Comparison of ENCODE assay signal across 2 cellular contexts in the genomic region with DNA sequence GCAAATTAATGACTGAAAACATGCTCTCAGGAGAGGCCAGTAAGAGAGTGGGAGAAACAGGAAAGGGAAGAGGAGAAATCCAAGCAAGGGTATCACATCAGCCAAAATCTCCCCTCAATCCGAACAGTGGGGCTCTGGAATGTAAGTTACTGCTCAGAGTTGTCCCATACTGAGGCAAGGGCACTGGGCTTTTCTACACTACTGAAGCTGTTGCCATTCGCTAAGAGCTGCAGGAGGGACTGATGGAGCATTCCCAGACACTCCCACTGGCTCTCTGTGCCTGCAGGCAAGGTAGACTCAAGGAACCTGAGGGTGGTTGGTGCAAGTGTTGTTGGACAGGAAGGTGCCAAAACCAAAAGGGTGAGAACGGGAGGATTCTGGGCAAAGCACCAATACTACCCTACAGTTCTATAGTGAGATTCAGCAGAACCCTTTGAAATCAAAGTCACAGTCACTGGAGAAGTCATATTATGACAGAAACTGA.
TF ChIP-seq lines count a peak whose summit lies in the region.

No MANE protein-coding gene starts in this region.

TF ChIP-seq in GM23338, 12 proteins besides CTCF, POLR2A, EP300 and RAD21 (continued from another document):
- TF ChIP-seq, protein P1, sequence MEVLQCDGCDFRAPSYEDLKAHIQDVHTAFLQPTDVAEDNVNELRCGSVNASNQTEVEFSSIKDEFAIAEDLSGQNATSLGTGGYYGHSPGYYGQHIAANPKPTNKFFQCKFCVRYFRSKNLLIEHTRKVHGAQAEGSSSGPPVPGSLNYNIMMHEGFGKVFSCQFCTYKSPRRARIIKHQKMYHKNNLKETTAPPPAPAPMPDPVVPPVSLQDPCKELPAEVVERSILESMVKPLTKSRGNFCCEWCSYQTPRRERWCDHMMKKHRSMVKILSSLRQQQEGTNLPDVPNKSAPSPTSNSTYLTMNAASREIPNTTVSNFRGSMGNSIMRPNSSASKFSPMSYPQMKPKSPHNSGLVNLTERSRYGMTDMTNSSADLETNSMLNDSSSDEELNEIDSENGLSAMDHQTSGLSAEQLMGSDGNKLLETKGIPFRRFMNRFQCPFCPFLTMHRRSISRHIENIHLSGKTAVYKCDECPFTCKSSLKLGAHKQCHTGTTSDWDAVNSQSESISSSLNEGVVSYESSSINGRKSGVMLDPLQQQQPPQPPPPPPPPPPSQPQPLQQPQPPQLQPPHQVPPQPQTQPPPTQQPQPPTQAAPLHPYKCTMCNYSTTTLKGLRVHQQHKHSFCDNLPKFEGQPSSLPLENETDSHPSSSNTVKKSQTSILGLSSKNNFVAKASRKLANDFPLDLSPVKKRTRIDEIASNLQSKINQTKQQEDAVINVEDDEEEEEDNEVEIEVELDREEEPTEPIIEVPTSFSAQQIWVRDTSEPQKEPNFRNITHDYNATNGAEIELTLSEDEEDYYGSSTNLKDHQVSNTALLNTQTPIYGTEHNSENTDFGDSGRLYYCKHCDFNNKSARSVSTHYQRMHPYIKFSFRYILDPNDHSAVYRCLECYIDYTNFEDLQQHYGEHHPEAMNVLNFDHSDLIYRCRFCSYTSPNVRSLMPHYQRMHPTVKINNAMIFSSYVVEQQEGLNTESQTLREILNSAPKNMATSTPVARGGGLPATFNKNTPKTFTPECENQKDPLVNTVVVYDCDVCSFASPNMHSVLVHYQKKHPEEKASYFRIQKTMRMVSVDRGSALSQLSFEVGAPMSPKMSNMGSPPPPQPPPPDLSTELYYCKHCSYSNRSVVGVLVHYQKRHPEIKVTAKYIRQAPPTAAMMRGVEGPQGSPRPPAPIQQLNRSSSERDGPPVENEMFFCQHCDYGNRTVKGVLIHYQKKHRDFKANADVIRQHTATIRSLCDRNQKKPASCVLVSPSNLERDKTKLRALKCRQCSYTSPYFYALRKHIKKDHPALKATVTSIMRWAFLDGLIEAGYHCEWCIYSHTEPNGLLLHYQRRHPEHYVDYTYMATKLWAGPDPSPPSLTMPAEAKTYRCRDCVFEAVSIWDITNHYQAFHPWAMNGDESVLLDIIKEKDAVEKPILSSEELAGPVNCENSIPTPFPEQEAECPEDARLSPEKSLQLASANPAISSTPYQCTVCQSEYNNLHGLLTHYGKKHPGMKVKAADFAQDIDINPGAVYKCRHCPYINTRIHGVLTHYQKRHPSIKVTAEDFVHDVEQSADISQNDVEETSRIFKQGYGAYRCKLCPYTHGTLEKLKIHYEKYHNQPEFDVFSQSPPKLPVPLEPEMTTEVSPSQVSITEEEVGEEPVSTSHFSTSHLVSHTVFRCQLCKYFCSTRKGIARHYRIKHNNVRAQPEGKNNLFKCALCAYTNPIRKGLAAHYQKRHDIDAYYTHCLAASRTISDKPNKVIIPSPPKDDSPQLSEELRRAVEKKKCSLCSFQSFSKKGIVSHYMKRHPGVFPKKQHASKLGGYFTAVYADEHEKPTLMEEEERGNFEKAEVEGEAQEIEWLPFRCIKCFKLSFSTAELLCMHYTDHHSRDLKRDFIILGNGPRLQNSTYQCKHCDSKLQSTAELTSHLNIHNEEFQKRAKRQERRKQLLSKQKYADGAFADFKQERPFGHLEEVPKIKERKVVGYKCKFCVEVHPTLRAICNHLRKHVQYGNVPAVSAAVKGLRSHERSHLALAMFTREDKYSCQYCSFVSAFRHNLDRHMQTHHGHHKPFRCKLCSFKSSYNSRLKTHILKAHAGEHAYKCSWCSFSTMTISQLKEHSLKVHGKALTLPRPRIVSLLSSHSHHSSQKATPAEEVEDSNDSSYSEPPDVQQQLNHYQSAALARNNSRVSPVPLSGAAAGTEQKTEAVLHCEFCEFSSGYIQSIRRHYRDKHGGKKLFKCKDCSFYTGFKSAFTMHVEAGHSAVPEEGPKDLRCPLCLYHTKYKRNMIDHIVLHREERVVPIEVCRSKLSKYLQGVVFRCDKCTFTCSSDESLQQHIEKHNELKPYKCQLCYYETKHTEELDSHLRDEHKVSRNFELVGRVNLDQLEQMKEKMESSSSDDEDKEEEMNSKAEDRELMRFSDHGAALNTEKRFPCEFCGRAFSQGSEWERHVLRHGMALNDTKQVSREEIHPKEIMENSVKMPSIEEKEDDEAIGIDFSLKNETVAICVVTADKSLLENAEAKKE (CRISPR knock-in tag; IDR thresholded peaks at IDR 0.05) = no peak
- no peak for TF ChIP-seq CREB1 (CRISPR knock-in tag; IDR thresholded peaks at IDR 0.05; ENCODE audit: low read depth)
- no peak for TF ChIP-seq EZH2phosphoT487 (IDR thresholded peaks at IDR 0.05; ENCODE audit: unreplicated experiment)
- no peak for TF ChIP-seq NANOG (IDR thresholded peaks at IDR 0.05; ENCODE audit: borderline replicate concordance)
- TF ChIP-seq POLR2AphosphoS5 (IDR thresholded peaks at IDR 0.05; ENCODE audit: low read depth) = no peak
- no peak for TF ChIP-seq ZNF114 (CRISPR knock-in tag; IDR thresholded peaks at IDR 0.05)
- no peak for TF ChIP-seq ZNF331 (CRISPR knock-in tag; IDR thresholded peaks at IDR 0.05; ENCODE audit: low read depth)
- TF ChIP-seq, protein P2, sequence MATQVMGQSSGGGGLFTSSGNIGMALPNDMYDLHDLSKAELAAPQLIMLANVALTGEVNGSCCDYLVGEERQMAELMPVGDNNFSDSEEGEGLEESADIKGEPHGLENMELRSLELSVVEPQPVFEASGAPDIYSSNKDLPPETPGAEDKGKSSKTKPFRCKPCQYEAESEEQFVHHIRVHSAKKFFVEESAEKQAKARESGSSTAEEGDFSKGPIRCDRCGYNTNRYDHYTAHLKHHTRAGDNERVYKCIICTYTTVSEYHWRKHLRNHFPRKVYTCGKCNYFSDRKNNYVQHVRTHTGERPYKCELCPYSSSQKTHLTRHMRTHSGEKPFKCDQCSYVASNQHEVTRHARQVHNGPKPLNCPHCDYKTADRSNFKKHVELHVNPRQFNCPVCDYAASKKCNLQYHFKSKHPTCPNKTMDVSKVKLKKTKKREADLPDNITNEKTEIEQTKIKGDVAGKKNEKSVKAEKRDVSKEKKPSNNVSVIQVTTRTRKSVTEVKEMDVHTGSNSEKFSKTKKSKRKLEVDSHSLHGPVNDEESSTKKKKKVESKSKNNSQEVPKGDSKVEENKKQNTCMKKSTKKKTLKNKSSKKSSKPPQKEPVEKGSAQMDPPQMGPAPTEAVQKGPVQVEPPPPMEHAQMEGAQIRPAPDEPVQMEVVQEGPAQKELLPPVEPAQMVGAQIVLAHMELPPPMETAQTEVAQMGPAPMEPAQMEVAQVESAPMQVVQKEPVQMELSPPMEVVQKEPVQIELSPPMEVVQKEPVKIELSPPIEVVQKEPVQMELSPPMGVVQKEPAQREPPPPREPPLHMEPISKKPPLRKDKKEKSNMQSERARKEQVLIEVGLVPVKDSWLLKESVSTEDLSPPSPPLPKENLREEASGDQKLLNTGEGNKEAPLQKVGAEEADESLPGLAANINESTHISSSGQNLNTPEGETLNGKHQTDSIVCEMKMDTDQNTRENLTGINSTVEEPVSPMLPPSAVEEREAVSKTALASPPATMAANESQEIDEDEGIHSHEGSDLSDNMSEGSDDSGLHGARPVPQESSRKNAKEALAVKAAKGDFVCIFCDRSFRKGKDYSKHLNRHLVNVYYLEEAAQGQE (IDR thresholded peaks at IDR 0.05; ENCODE audit: unreplicated experiment) = no peak
- TF ChIP-seq, protein P3, sequence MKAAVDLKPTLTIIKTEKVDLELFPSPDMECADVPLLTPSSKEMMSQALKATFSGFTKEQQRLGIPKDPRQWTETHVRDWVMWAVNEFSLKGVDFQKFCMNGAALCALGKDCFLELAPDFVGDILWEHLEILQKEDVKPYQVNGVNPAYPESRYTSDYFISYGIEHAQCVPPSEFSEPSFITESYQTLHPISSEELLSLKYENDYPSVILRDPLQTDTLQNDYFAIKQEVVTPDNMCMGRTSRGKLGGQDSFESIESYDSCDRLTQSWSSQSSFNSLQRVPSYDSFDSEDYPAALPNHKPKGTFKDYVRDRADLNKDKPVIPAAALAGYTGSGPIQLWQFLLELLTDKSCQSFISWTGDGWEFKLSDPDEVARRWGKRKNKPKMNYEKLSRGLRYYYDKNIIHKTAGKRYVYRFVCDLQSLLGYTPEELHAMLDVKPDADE (IDR thresholded peaks at IDR 0.05) = no peak

TF ChIP-seq in WTC11, 78 proteins besides CTCF, POLR2A, EP300 and RAD21:
- TF ChIP-seq, protein P4, sequence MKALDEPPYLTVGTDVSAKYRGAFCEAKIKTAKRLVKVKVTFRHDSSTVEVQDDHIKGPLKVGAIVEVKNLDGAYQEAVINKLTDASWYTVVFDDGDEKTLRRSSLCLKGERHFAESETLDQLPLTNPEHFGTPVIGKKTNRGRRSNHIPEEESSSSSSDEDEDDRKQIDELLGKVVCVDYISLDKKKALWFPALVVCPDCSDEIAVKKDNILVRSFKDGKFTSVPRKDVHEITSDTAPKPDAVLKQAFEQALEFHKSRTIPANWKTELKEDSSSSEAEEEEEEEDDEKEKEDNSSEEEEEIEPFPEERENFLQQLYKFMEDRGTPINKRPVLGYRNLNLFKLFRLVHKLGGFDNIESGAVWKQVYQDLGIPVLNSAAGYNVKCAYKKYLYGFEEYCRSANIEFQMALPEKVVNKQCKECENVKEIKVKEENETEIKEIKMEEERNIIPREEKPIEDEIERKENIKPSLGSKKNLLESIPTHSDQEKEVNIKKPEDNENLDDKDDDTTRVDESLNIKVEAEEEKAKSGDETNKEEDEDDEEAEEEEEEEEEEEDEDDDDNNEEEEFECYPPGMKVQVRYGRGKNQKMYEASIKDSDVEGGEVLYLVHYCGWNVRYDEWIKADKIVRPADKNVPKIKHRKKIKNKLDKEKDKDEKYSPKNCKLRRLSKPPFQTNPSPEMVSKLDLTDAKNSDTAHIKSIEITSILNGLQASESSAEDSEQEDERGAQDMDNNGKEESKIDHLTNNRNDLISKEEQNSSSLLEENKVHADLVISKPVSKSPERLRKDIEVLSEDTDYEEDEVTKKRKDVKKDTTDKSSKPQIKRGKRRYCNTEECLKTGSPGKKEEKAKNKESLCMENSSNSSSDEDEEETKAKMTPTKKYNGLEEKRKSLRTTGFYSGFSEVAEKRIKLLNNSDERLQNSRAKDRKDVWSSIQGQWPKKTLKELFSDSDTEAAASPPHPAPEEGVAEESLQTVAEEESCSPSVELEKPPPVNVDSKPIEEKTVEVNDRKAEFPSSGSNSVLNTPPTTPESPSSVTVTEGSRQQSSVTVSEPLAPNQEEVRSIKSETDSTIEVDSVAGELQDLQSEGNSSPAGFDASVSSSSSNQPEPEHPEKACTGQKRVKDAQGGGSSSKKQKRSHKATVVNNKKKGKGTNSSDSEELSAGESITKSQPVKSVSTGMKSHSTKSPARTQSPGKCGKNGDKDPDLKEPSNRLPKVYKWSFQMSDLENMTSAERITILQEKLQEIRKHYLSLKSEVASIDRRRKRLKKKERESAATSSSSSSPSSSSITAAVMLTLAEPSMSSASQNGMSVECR (CRISPR knock-in tag; IDR thresholded peaks at IDR 0.05; ENCODE audit: borderline replicate concordance) = no peak
- TF ChIP-seq TEAD1 (CRISPR knock-in tag; IDR thresholded peaks at IDR 0.05) (no peak), ZBTB21 (CRISPR knock-in tag; IDR thresholded peaks at IDR 0.05; ENCODE audit: borderline replicate concordance) (no peak), TCF7 (CRISPR knock-in tag; IDR thresholded peaks at IDR 0.05; ENCODE audit: low read depth) (no peak)
- TF ChIP-seq, protein P5, sequence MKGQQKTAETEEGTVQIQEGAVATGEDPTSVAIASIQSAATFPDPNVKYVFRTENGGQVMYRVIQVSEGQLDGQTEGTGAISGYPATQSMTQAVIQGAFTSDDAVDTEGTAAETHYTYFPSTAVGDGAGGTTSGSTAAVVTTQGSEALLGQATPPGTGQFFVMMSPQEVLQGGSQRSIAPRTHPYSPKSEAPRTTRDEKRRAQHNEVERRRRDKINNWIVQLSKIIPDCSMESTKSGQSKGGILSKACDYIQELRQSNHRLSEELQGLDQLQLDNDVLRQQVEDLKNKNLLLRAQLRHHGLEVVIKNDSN (CRISPR knock-in tag; IDR thresholded peaks at IDR 0.05) = no peak
